In the genomic region with DNA sequence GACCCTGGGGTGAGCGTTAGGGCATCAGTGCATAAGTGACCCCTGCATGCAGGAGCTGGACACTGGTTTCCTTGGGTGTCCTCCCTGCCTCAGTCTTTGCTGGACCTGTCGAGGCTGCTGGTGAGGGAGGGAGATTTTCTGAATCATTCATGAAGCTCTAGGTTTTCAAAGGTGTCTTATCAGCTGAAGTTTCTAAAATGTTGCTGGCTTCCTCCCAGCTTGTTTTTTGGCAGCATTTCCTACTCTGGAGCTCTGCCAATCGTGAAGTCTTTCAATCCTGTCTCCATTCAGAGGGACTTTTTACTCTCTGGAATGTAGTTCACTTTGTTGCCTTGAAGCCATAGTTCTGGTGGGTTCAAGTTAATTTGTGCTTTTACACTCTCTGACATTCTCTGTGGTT, we compare ENCODE assay signal across 17 cellular contexts. TPM values are rescaled to one million over a fixed set of nuclear protein-coding genes. Genes with fewer than 3 reads are reported as not detected.
A peak's percentile ranks its signal among the peaks of the same experiment; 100 is the strongest.
DNase-seq lines count a peak whose midpoint lies in the region; ATAC-seq, FAIRE-seq and TF ChIP-seq lines count a peak whose summit lies in the region.
"Had no signal": no experiment of that assay in that cellular context is flagged by ENCODE, and none has a peak within 500 bp of the region (broad histone marks: within the 10 kb centered on the region; RNA-seq: fewer than 3 reads in every experiment).

No MANE protein-coding gene starts in this region.

- no peaks in the 10 kb centered on the region for H3F3A ChIP-seq in GM23338 (replicated peaks; ENCODE audit: low read depth)

- peaks cover 13% of the 10 kb centered on the region for H3K4me1 ChIP-seq in GM23338 (ENCODE audit: insufficient read depth)
- H3K4me1 ChIP-seq: ascending aorta, psoas muscle had no signal

- FAIRE-seq in frontal cortex (lab: Jason Lieb, UNC): no peak

- H3K36me3 Mint-ChIP-seq in activated CD4-positive, alpha-beta memory T cell treated with anti-CD3 and anti-CD28 coated beads, Interleukin-2, amount 10 ng/mL, durations not matched to agents 7 days and 5 days (ENCODE audit: low read depth): peaks cover 16% of the 10 kb centered on the region
- peaks cover 0 to 21% (median 10%) of the 10 kb centered on the region in 3 donors for H3K36me3 Mint-ChIP-seq in naive thymus-derived CD8-positive, alpha-beta T cell
- H3K36me3 Mint-ChIP-seq in GM23338 (ENCODE audit: low read depth): peaks cover 10% of the 10 kb centered on the region

- CTCF ChIA-PET in activated CD4-positive, alpha-beta memory T cell treated with anti-CD3 and anti-CD28 coated beads, Interleukin-2, amount 10 ng/mL, durations not matched to agents 7 days and 5 days (lab: Charles Lee): no interaction called here

- peaks cover 10% of the 10 kb centered on the region for H3K27me3 Mint-ChIP-seq in activated CD4-positive, alpha-beta memory T cell treated with anti-CD3 and anti-CD28 coated beads, Interleukin-2, amount 10 ng/mL, durations not matched to agents 7 days and 5 days
- peaks cover 0 to 2% (median 0%) of the 10 kb centered on the region in 5 donors for H3K27me3 Mint-ChIP-seq in naive thymus-derived CD8-positive, alpha-beta T cell
- no peaks in the 10 kb centered on the region for H3K27me3 Mint-ChIP-seq in GM23338 (ENCODE audit: insufficient read depth, low read depth, poor library complexity)

- no peak overlapping the region for H3K4me3 ChIP-seq in GM23338
- H3K4me3 ChIP-seq in MG63: no peak overlapping the region
- H3K4me3 ChIP-seq: ascending aorta, psoas muscle had no signal

- H4K20me1 ChIP-seq in GM23338 (replicated peaks; ENCODE audit: insufficient read depth): peaks cover 60% of the 10 kb centered on the region

- H3K27me3 ChIP-seq in GM23338 (ENCODE audit: insufficient read depth) (no peaks in the 10 kb centered on the region), MG63 (no peaks in the 10 kb centered on the region)
- H3K27me3 ChIP-seq: ascending aorta had no signal

- no peak overlapping the region for H3K27ac ChIP-seq in GM23338 (ENCODE audit: low read depth)
- H3K27ac ChIP-seq: ascending aorta, psoas muscle had no signal

- no peak overlapping the region for H2AFZ ChIP-seq in GM23338

- no peaks in the 10 kb centered on the region for H3K9me2 ChIP-seq in GM23338 (ENCODE audit: insufficient read depth)

- H3K27ac Mint-ChIP-seq in activated CD4-positive, alpha-beta memory T cell treated with anti-CD3 and anti-CD28 coated beads, Interleukin-2, amount 10 ng/mL, durations not matched to agents 7 days and 5 days: peak overlapping the region; percentile 77
- peak overlapping the region; percentile 73 to 96 (median 94) for H3K27ac Mint-ChIP-seq in naive thymus-derived CD8-positive, alpha-beta T cell
- no peak overlapping the region for H3K27ac Mint-ChIP-seq in GM23338
- H3K27ac Mint-ChIP-seq: memory B cell had no signal

- H3K4me1 Mint-ChIP-seq in activated CD4-positive, alpha-beta memory T cell treated with anti-CD3 and anti-CD28 coated beads, Interleukin-2, amount 10 ng/mL, durations not matched to agents 7 days and 5 days: peaks cover 22% of the 10 kb centered on the region
- H3K4me1 Mint-ChIP-seq in naive thymus-derived CD8-positive, alpha-beta T cell: peaks cover 32 to 86% (median 77%) of the 10 kb centered on the region in 4 donors
- H3K4me1 Mint-ChIP-seq in GM23338: peaks cover 17% of the 10 kb centered on the region

- peaks cover 20% of the 10 kb centered on the region for H3K9me3 Mint-ChIP-seq in activated CD4-positive, alpha-beta memory T cell treated with anti-CD3 and anti-CD28 coated beads, Interleukin-2, amount 10 ng/mL, durations not matched to agents 7 days and 5 days
- peaks cover 0 to 23% (median 10%) of the 10 kb centered on the region in 9 donors for H3K9me3 Mint-ChIP-seq in naive thymus-derived CD8-positive, alpha-beta T cell
- peaks cover 4% of the 10 kb centered on the region; the same call in 1 of the 3 replicates for H3K9me3 Mint-ChIP-seq in GM23338

- no peaks in the 10 kb centered on the region for H3K36me3 ChIP-seq in GM23338 (ENCODE audit: insufficient read depth)
- H3K36me3 ChIP-seq in MG63: no peaks in the 10 kb centered on the region
- H3K36me3 ChIP-seq: ascending aorta had no signal

- H3K9me3 ChIP-seq in MG63: no peaks in the 10 kb centered on the region
- H3K9me3 ChIP-seq: psoas muscle had no signal

- H3K4me3 Mint-ChIP-seq in activated CD4-positive, alpha-beta memory T cell treated with anti-CD3 and anti-CD28 coated beads, Interleukin-2, amount 10 ng/mL, durations not matched to agents 7 days and 5 days: no peak overlapping the region
- H3K4me3 Mint-ChIP-seq in naive thymus-derived CD8-positive, alpha-beta T cell: peak overlapping the region; percentile 61 to 88 (median 84)
- H3K4me3 Mint-ChIP-seq in GM23338: no peak overlapping the region
- H3K4me3 Mint-ChIP-seq: memory B cell had no signal

- H3K4me2 ChIP-seq in GM23338: no peak overlapping the region

- peaks cover 96% of the 10 kb centered on the region for H3K79me2 ChIP-seq in GM23338 (replicated peaks; ENCODE audit: insufficient read depth)

- TF ChIP-seq CTCF in GM23338 (conservative IDR thresholded peaks at IDR 0.05; ENCODE audit: low read depth in 2 of 2): no peak

- POLR2A ChIA-PET in activated CD4-positive, alpha-beta memory T cell treated with anti-CD3 and anti-CD28 coated beads, Interleukin-2, amount 10 ng/mL, durations not matched to agents 7 days and 5 days (lab: Charles Lee): interaction anchor here (0.8 to 0.9 kb wide), 2 partner anchors 11 to 24 kb away, joined by 3 to 4 read pairs; partner anchors contain the start of gene SNTG2
- POLR2A ChIA-PET in naive thymus-derived CD8-positive, alpha-beta T cell (lab: Charles Lee): interaction anchor here (0.9 to 4.4 kb wide), 7 partner anchors 10 to 188 kb away, joined by 4 to 56 read pairs (median 13); partner anchors contain the start of gene SNTG2

- peak; percentile 8 for ATAC-seq in HG02884 (IDR thresholded peaks at IDR 0.05; ENCODE audit: unreplicated experiment)
- ATAC-seq in naive thymus-derived CD8-positive, alpha-beta T cell: peak; percentile 38 to 41
- no peak for ATAC-seq in GM23338
- ATAC-seq: psoas muscle had no signal

- peak; percentile 5 for DNase-seq in NCI-H2196 (lab: John Stamatoyannopoulos, UW; ENCODE audit: unreplicated experiment)
- no peak for DNase-seq in NCI-H2196 treated with DMSO at 0.1 percent for 48 hours (lab: John Stamatoyannopoulos, UW; ENCODE audit: unreplicated experiment)
- DNase-seq in activated CD4-positive, alpha-beta memory T cell treated with anti-CD3 and anti-CD28 coated beads, Interleukin-2, amount 10 ng/mL, durations not matched to agents 7 days and 5 days: no peak
- peak in 2 of 10 donors; percentile 54 to 55 for DNase-seq in naive thymus-derived CD8-positive, alpha-beta T cell
- DNase-seq in GM23338 (ENCODE audit: low spot score): no peak
- DNase-seq in frontal cortex (ENCODE audit: low spot score in 2 of 2): no peak
- no peak for DNase-seq in MG63
- DNase-seq: ACHN; activated CD4-positive, alpha-beta T cell treated with anti-CD3 and anti-CD28 coated beads, Interleukin-2, amount 50 U/mL, for 4 hours; GDM1; head of caudate nucleus; IMR-90; NCI-H510A had no signal

TF ChIP-seq in GM23338, 12 proteins besides CTCF, POLR2A, EP300 and RAD21 (continues in another document):
- TF ChIP-seq NANOG (IDR thresholded peaks at IDR 0.05; ENCODE audit: borderline replicate concordance) (no peak), JUNB (IDR thresholded peaks at IDR 0.05; ENCODE audit: unreplicated experiment) (no peak), EZH2 (IDR thresholded peaks at IDR 0.05; ENCODE audit: low read depth, unreplicated experiment) (no peak)

RNA-seq across cellular contexts. Expression of gene SNTG2, which starts 23.8 kb away (rescaled TPM):
- under 1 TPM in 1 of 2 experiments, not detected in 1; 0.13 TPM for total RNA-seq in activated CD4-positive, alpha-beta memory T cell treated with anti-CD3 and anti-CD28 coated beads, Interleukin-2, amount 10 ng/mL, durations not matched to agents 7 days and 5 days
- total RNA-seq in naive thymus-derived CD8-positive, alpha-beta T cell: 1 to 10 TPM; 4.2 to 8.8 TPM
- polyA plus RNA-seq in naive thymus-derived CD8-positive, alpha-beta T cell: 1 to 10 TPM in 1 of 3 donors, under 1 TPM in 2; 0.66 to 1.2 (median 0.94) TPM
- total RNA-seq in GM23338 (2014; rRNA removed; shearing (Covaris generic)): 56.0 and 60.4 TPM in 2 replicates
- polyA plus RNA-seq in GM23338 (2016; fragmentation: Nextera tagmentation; extraction: Ambion mirVana): 21.6 and 27.5 TPM in 2 replicates
- total RNA-seq in frontal cortex: 4.5 TPM
- not detected in 2 replicates for total RNA-seq in MG63 (2014; rRNA removed; shearing (Covaris generic); ENCODE audit: low replicate concordance)

Comparison
In these comparisons a context has a peak if more than half of its experiments do, and no peak if none do; other contexts are left out.
1. H3K4me3 Mint-ChIP-seq: peak in naive thymus-derived CD8-positive, alpha-beta T cell (10 of 10); none in activated CD4-positive, alpha-beta memory T cell treated with anti-CD3 and anti-CD28 coated beads, Interleukin-2, amount 10 ng/mL, durations not matched to agents 7 days and 5 days (single experiment) and GM23338 (single experiment).